ENCODE assay signal across 25 cellular contexts in the genomic region with DNA sequence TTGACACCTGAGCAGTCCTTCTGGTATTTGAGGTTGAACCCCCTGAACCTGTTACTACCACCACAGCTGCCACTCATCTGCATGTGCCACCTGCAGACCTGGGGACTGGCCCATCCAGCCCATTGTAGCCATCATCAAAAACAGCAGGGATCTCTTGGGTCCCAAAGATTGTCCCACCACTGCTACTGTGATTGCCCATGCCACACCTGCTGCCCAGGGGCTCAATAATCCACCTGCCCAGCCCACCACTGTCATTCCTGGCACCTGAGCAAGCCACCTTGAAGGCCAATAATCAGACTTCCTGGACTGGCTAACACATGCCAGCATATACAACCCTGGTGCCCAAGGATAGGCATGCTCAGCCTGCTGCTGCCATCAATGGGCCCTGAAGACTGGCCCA.
"Had no signal": no experiment of that assay in that cellular context is flagged by ENCODE, and none has a peak within 500 bp of the region (broad histone marks: within the 10 kb centered on the region; RNA-seq: fewer than 3 reads in every experiment).

No MANE protein-coding gene starts in this region.

- H3K79me2 ChIP-seq: parathyroid adenoma had no signal

- H3K36me3 ChIP-seq: ovary, right lobe of liver, sigmoid colon, stomach, thoracic aorta, thyroid gland, tibial nerve, upper lobe of right lung, uterus had no signal

- H3K4me1 ChIP-seq: parathyroid adenoma, psoas muscle, right lobe of liver, sigmoid colon, thyroid gland, tibial nerve, upper lobe of right lung, uterus had no signal

- H3K27ac ChIP-seq: ovary, parathyroid adenoma, psoas muscle, right lobe of liver, sigmoid colon, stomach, thoracic aorta, thyroid gland, tibial nerve, upper lobe of right lung, uterus had no signal

- H3K4me3 ChIP-seq: ovary, psoas muscle, right lobe of liver, sigmoid colon, stomach, thoracic aorta, thyroid gland, tibial nerve, upper lobe of right lung, uterus had no signal

- H2AFZ ChIP-seq: parathyroid adenoma had no signal

- ATAC-seq: naive thymus-derived CD8-positive, alpha-beta T cell; natural killer cell treated with Interleukin-12 subunit alpha and Interleukin-12 subunit beta and Interleukin-15 and Interleukin-18, amount 100 ng/mL, for 72 hours; psoas muscle; right cardiac atrium; right lobe of liver; stimulated activated effector memory CD8-positive, alpha-beta T cell treated with anti-CD3 and anti-CD28 coated beads, Interleukin-12 subunit alpha, Interleukin-12 subunit beta, amount 100 ng/mL, for 72 hours; stimulated activated naive B cell treated with anti-CD40 and anti-IgM and Interleukin-4, amounts not matched to agents 10 μg/mL and 1 μg/mL and 100 μg/mL, for 72 hours; upper lobe of right lung had no signal

- H3K9me3 ChIP-seq: thoracic aorta, thyroid gland, upper lobe of right lung, uterus had no signal

- DNase-seq: naive thymus-derived CD8-positive, alpha-beta T cell; nephron progenitor cell; occipital lobe; ovary; posterior cingulate gyrus; psoas muscle; right cardiac atrium; right lobe of liver; sigmoid colon; small intestine; stimulated activated CD4-positive, alpha-beta T cell treated with anti-CD3 and anti-CD28 coated beads, Interleukin-15, amount 100 ng/mL, for 24 hours; stimulated activated CD4-positive, alpha-beta T cell treated with anti-CD3 and anti-CD28 coated beads, Interleukin-2, amount 100 ng/mL, for 24 hours; stimulated activated CD4-positive, alpha-beta T cell treated with anti-CD3 and anti-CD28 coated beads, Interleukin-2, amount 100 ng/mL, for 48 hours; stimulated activated CD4-positive, alpha-beta T cell treated with anti-CD3 and anti-CD28 coated beads, Interleukin-4, amount 100 ng/mL, for 24 hours; stimulated activated naive B cell treated with anti-CD40 and anti-IgM and Interleukin-4, amounts not matched to agents 10 μg/mL and 1 μg/mL and 100 μg/mL, for 72 hours; stimulated activated naive CD4-positive, alpha-beta T cell treated with Interleukin-2 at 50 U/mL for 16 hours; stomach; thyroid gland; upper lobe of right lung; uterus had no signal

- H3K9ac ChIP-seq: parathyroid adenoma had no signal

- H3K27me3 ChIP-seq: ovary, right lobe of liver, sigmoid colon, stomach, thyroid gland, tibial nerve, upper lobe of right lung, uterus had no signal
